Comparison of ENCODE assay signal across 9 cellular contexts in genomic region chr2:113248997-113249770, GRCh38. TPM values are rescaled to one million over a fixed set of nuclear protein-coding genes. Genes with fewer than 3 reads are reported as not detected.
DNase-seq lines count a peak whose midpoint lies in the region; ATAC-seq and TF ChIP-seq lines count a peak whose summit lies in the region.
"Had no signal": no experiment of that assay in that cellular context is flagged by ENCODE, and none has a peak within 500 bp of the region (broad histone marks: within the 10 kb centered on the region; RNA-seq: fewer than 3 reads in every experiment).

No MANE protein-coding gene starts in this region.

- POLR2A ChIA-PET in IMR-90 (lab: Charles Lee; ENCODE audit: unreplicated experiment) = interaction anchor here (0.6 kb wide), 1 partner anchor 121 kb away, joined by 3 read pairs; no protein-coding TSS in a partner anchor

- H4K8ac ChIP-seq in IMR-90 (ENCODE audit: low read depth in 2 of 2, low read length in 2 of 2) (peak overlapping the region in 1 of 2 experiments; percentile 62; a peak in 1 of 4 replicates), neuronal stem cell (ENCODE audit: low read depth, low read length) (no peak overlapping the region)

- H3K56ac ChIP-seq in IMR-90 (ENCODE audit: extremely low read depth, insufficient read depth, low read length) = no peak overlapping the region

- H2AFZ ChIP-seq in IMR-90 (replicated peaks; ENCODE audit: low read length, poor library complexity) (peak overlapping the region; percentile 94), neuronal stem cell (ENCODE audit: low read length) (peak overlapping the region; percentile 81)

- 0 out of 2 replicates have a peak overlapping the region, but pooled peaks have one; percentile 61 for H3K14ac ChIP-seq in IMR-90 (replicated peaks; ENCODE audit: low read depth, low read length)
- H3K14ac ChIP-seq in neuronal stem cell (ENCODE audit: low read length) = no peak overlapping the region

- peak overlapping the region; percentile 23; the same call in 1 of the 2 replicates for H2AK5ac ChIP-seq in IMR-90 (ENCODE audit: low read depth, low read length)
- no peak overlapping the region for H2AK5ac ChIP-seq in neuronal stem cell (ENCODE audit: low read depth, low read length)

- H3K4me2 ChIP-seq in IMR-90 (ENCODE audit: low read depth, low read length) (no peak overlapping the region), neuronal stem cell (ENCODE audit: insufficient read depth, low read length, poor library complexity, severe bottlenecking) (no peak overlapping the region)

- H3K4me3 ChIP-seq in IMR-90 (ENCODE audit: insufficient read depth, low read depth, low read length) (no peak overlapping the region), fibroblast of the aortic adventitia (ENCODE audit: low read depth, low read length) (no peak overlapping the region), neuronal stem cell (ENCODE audit: low read length in 2 of 2) (no peak overlapping the region)

- H4K5ac ChIP-seq in IMR-90 (ENCODE audit: low read depth, low read length) = no peak overlapping the region

- 20% methylated on average over 1 of the region's 10 CpGs; no CpG with 5 or more reads in 1 of the 2 experiments for WGBS in IMR-90 (ENCODE audit: extremely low coverage in 2 of 2, insufficient read length in 1 of 2), 2 experiments
- WGBS in neuronal stem cell (ENCODE audit: extremely low coverage in 2 of 2, insufficient read length in 2 of 2, insufficient replicate concordance in 1 of 2), 2 donors = no CpG with 5 or more reads among the region's 10 CpGs

- ATAC-seq in IMR-90 (ENCODE audit: low read depth) = peak; percentile 95

- H3K36me3 ChIP-seq in IMR-90 (ENCODE audit: control insufficient read depth, insufficient read depth, low read length) (no peaks in the 10 kb centered on the region), neuronal stem cell (replicated peaks in 1 of 2; ENCODE audit: control insufficient read depth in 2 of 2, insufficient read depth in 2 of 2, low read length in 2 of 2) (no peaks in the 10 kb centered on the region)

- peak; percentile 95 for TF ChIP-seq RAD21 in IMR-90 (IDR thresholded peaks at IDR 0.05; ENCODE audit: low read length)

- H4K91ac ChIP-seq in IMR-90 (ENCODE audit: insufficient read depth, low read depth, low read length) (no peak overlapping the region), neuronal stem cell (ENCODE audit: low read depth, low read length, poor library complexity) (no peak overlapping the region)

- H3K4me1 ChIP-seq in IMR-90 (ENCODE audit: control insufficient read depth, insufficient read depth, low read length) = no peaks in the 10 kb centered on the region
- peaks cover 10 to 18% of the 10 kb centered on the region in 2 donors for H3K4me1 ChIP-seq in neuronal stem cell (ENCODE audit: control insufficient read depth in 2 of 2, insufficient read depth in 1 of 2, low read depth in 1 of 2, low read length in 2 of 2)

- H3K9ac ChIP-seq in IMR-90 (ENCODE audit: low read depth, low read length) = no peak overlapping the region
- H3K9ac ChIP-seq in neuronal stem cell (ENCODE audit: low read depth, low read length, poor library complexity) = no peak overlapping the region

- no peaks in the 10 kb centered on the region for H3K9me1 ChIP-seq in IMR-90 (ENCODE audit: insufficient read depth, low read length)

- H2BK12ac ChIP-seq in neuronal stem cell (ENCODE audit: low read length) = no peak overlapping the region

- H3K18ac ChIP-seq in IMR-90 (ENCODE audit: low read depth, low read length) (no peak overlapping the region), neuronal stem cell (ENCODE audit: low read length) (peak overlapping the region; percentile 39)

- in situ Hi-C loops in IMR-90 (cut with MboI; ENCODE audit: low sequenced_read_pairs) = loop anchor here (5.0 kb wide), 1 partner anchor 123 kb away; no protein-coding TSS in a partner anchor

- H3K79me1 ChIP-seq in IMR-90 (ENCODE audit: low read depth in 1 of 2, low read length in 2 of 2) (no peaks in the 10 kb centered on the region), neuronal stem cell (ENCODE audit: low read depth, low read length) (peaks cover 4% of the 10 kb centered on the region)

- H3K9me3 ChIP-seq in IMR-90 (ENCODE audit: control insufficient read depth, insufficient read depth, low read length) (peaks cover 2% of the 10 kb centered on the region; the same call in 1 of the 2 replicates), neuronal stem cell (replicated peaks in 1 of 2; ENCODE audit: control insufficient read depth in 2 of 2, insufficient read depth in 1 of 2, low read depth in 1 of 2, low read length in 2 of 2) (no peaks in the 10 kb centered on the region)

- intact Hi-C loops in IMR-90 (cut with micrococcal nuclease) = loop anchor here (1.0 kb wide), 4 partner anchors 45 to 141 kb away; no protein-coding TSS in a partner anchor

- TF ChIP-seq CTCF in IMR-90 (conservative IDR thresholded peaks at IDR 0.05; ENCODE audit: low read depth, low read length) (peak; percentile 91), fibroblast of the aortic adventitia (IDR thresholded peaks at IDR 0.05; ENCODE audit: insufficient read depth, low read length) (peak; percentile 95)

- CTCF ChIA-PET in IMR-90 (lab: Yijun Ruan, JAX) = interaction anchor here (0.6 to 2.9 kb wide), 9 partner anchors 9 to 141 kb away, joined by 3 to 19 read pairs (median 5); no protein-coding TSS in a partner anchor

- H2BK5ac ChIP-seq in IMR-90 (ENCODE audit: low read depth, low read length, poor library complexity, severe bottlenecking) = peak overlapping the region; percentile 46
- H2BK5ac ChIP-seq in neuronal stem cell (ENCODE audit: low read length) = no peak overlapping the region

- DNase-seq in DMS 273 (lab: John Stamatoyannopoulos, UW; ENCODE audit: unreplicated experiment) (peak; percentile 78), DMS 273 treated with DMSO at 0.1 percent for 48 hours (lab: John Stamatoyannopoulos, UW) (no peak), IMR-90 (peak; percentile 75), RKO (ENCODE audit: low spot score) (peak; percentile 74), fibroblast of the aortic adventitia (ENCODE audit: low read depth) (peak; percentile 83), neuronal stem cell (ENCODE audit: low spot score) (peak; percentile 70), stromal cell of bone marrow (ENCODE audit: low read depth) (peak; percentile 65)
- DNase-seq in activated T-helper 1 cell treated with anti-CD3 and anti-CD28 coated beads, Interleukin-2, amount 50 U/mL, for 16 hours (ENCODE audit: low read depth in 1 of 2, low spot score in 1 of 2) = peak; percentile 56 to 61

- H3K4ac ChIP-seq in IMR-90 (ENCODE audit: low read depth, low read length) (peak overlapping the region; percentile 53), neuronal stem cell (ENCODE audit: low read length) (no peak overlapping the region)

- H3K27me3 ChIP-seq in IMR-90 (ENCODE audit: control insufficient read depth, insufficient read depth, low read length) = peaks cover 1% of the 10 kb centered on the region; the same call in 1 of the 2 replicates
- no peaks in the 10 kb centered on the region for H3K27me3 ChIP-seq in neuronal stem cell (ENCODE audit: control insufficient read depth in 3 of 3, insufficient read depth in 3 of 3, low read depth in 1 of 3, low read length in 3 of 3)

- dilution Hi-C loops in IMR-90 (cut with HindIII; ENCODE audit: low sequenced_read_pairs, unreplicated experiment) = no loop called here

- H2BK20ac ChIP-seq in IMR-90 (ENCODE audit: low read depth, low read length) = peak overlapping the region; percentile 71; the same call in 1 of the 2 replicates

- no peaks in the 10 kb centered on the region for H4K20me1 ChIP-seq in IMR-90 (ENCODE audit: insufficient read depth, low read length)

- H2BK15ac ChIP-seq in IMR-90 (ENCODE audit: low read depth, low read length) (peak overlapping the region; percentile 47; the same call in 1 of the 3 replicates), neuronal stem cell (ENCODE audit: low read length) (no peak overlapping the region)

- no peak overlapping the region for H3K27ac ChIP-seq in IMR-90 (ENCODE audit: insufficient read depth, low read length)
- no peak overlapping the region for H3K27ac ChIP-seq in neuronal stem cell (replicated peaks; ENCODE audit: low read length)

- H2AK9ac ChIP-seq in IMR-90 (replicated peaks; ENCODE audit: low read depth, low read length, poor library complexity) = peak overlapping the region; percentile 80

- TF ChIP-seq POLR2A in IMR-90 (IDR thresholded peaks at IDR 0.05; ENCODE audit: low read depth, low read length) = no peak

- no TSS peak for BruUV-seq in IMR-90 (replicated peaks; lab: Mats Ljungman, UMichigan)

- H2BK120ac ChIP-seq in IMR-90 (ENCODE audit: low read depth, low read length) (peak overlapping the region; percentile 65), neuronal stem cell (ENCODE audit: low read depth, low read length) (no peak overlapping the region)

- no peak overlapping the region for H3K23ac ChIP-seq in IMR-90 (ENCODE audit: low read depth, low read length)
- no peak overlapping the region for H3K23ac ChIP-seq in neuronal stem cell (ENCODE audit: low read depth, low read length, poor library complexity)

TF ChIP-seq in IMR-90, 13 proteins besides CTCF, POLR2A, EP300 and RAD21:
- TF ChIP-seq CHD1 (IDR thresholded peaks at IDR 0.05; ENCODE audit: low read depth, low read length) (no peak), SMC3 (IDR thresholded peaks at IDR 0.05; ENCODE audit: low read depth, low read length) (peak; percentile 98), FOS (IDR thresholded peaks at IDR 0.05; ENCODE audit: low read depth, low read length) (no peak), RCOR1 (IDR thresholded peaks at IDR 0.05; ENCODE audit: insufficient replicate concordance, low read length) (no peak)
- TF ChIP-seq, protein P1, sequence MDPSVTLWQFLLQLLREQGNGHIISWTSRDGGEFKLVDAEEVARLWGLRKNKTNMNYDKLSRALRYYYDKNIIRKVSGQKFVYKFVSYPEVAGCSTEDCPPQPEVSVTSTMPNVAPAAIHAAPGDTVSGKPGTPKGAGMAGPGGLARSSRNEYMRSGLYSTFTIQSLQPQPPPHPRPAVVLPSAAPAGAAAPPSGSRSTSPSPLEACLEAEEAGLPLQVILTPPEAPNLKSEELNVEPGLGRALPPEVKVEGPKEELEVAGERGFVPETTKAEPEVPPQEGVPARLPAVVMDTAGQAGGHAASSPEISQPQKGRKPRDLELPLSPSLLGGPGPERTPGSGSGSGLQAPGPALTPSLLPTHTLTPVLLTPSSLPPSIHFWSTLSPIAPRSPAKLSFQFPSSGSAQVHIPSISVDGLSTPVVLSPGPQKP (IDR thresholded peaks at IDR 0.05; ENCODE audit: borderline replicate concordance, low read depth, low read length) = no peak

RNA-seq across cellular contexts. Expression of gene PAX8, which starts 29.5 kb away (rescaled TPM):
- 0.18 and 0.28 TPM in 2 replicates for total RNA-seq in IMR-90 (2012; rRNA removed)
- 1.1 and 1.5 TPM in 2 replicates for polyA plus RNA-seq in IMR-90 (2012; rRNA removed)
- polyA plus RNA-seq in IMR-90 (2012; cell fraction: cytosol; rRNA removed) = 0.37 and 0.92 TPM in 2 replicates
- polyA plus RNA-seq in IMR-90 (2012; cell fraction: nucleus; rRNA removed; ENCODE audit: low replicate concordance) = 1.8 and 3.0 TPM in 2 replicates
- 0.09 and 1.5 TPM in 2 replicates for total RNA-seq in fibroblast of the aortic adventitia (ENCODE audit: low replicate concordance)
- 10.1 TPM for polyA plus RNA-seq in neuronal stem cell (2013, experiment 1 of 2)
- polyA plus RNA-seq in neuronal stem cell (2013, experiment 2 of 2) = 11.5 TPM
- total RNA-seq: temporal lobe had no signal
